1 cellular context compared by ENCODE assay signal in the genomic region with DNA sequence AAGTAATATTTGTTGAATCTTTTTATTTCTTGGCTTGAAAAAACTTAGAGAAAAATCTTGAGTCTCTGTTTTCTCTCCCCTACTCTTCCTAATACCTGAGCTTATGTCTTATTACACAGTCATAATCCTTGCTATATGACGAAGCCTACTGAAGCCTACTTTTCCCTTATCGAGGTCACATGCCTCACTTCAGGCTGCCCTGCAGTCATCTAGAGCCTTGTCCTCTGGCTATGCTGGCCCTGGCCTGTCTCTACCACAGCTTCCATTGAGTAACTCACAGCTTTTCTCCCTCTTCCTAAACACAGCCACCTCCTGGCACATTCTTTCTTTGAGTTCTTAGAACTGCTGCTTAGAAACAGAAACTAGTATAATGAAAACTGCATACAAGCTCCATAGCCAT.
TF ChIP-seq lines count a peak whose summit lies in the region.

No MANE protein-coding gene starts in this region.

TF ChIP-seq in WTC11, 78 proteins besides CTCF, POLR2A, EP300 and RAD21 (continued from another document):
- TF ChIP-seq, protein P1, sequence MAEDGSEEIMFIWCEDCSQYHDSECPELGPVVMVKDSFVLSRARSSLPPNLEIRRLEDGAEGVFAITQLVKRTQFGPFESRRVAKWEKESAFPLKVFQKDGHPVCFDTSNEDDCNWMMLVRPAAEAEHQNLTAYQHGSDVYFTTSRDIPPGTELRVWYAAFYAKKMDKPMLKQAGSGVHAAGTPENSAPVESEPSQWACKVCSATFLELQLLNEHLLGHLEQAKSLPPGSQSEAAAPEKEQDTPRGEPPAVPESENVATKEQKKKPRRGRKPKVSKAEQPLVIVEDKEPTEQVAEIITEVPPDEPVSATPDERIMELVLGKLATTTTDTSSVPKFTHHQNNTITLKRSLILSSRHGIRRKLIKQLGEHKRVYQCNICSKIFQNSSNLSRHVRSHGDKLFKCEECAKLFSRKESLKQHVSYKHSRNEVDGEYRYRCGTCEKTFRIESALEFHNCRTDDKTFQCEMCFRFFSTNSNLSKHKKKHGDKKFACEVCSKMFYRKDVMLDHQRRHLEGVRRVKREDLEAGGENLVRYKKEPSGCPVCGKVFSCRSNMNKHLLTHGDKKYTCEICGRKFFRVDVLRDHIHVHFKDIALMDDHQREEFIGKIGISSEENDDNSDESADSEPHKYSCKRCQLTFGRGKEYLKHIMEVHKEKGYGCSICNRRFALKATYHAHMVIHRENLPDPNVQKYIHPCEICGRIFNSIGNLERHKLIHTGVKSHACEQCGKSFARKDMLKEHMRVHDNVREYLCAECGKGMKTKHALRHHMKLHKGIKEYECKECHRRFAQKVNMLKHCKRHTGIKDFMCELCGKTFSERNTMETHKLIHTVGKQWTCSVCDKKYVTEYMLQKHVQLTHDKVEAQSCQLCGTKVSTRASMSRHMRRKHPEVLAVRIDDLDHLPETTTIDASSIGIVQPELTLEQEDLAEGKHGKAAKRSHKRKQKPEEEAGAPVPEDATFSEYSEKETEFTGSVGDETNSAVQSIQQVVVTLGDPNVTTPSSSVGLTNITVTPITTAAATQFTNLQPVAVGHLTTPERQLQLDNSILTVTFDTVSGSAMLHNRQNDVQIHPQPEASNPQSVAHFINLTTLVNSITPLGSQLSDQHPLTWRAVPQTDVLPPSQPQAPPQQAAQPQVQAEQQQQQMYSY (CRISPR knock-in tag; IDR thresholded peaks at IDR 0.05) = no peak
- TF ChIP-seq, protein P2, sequence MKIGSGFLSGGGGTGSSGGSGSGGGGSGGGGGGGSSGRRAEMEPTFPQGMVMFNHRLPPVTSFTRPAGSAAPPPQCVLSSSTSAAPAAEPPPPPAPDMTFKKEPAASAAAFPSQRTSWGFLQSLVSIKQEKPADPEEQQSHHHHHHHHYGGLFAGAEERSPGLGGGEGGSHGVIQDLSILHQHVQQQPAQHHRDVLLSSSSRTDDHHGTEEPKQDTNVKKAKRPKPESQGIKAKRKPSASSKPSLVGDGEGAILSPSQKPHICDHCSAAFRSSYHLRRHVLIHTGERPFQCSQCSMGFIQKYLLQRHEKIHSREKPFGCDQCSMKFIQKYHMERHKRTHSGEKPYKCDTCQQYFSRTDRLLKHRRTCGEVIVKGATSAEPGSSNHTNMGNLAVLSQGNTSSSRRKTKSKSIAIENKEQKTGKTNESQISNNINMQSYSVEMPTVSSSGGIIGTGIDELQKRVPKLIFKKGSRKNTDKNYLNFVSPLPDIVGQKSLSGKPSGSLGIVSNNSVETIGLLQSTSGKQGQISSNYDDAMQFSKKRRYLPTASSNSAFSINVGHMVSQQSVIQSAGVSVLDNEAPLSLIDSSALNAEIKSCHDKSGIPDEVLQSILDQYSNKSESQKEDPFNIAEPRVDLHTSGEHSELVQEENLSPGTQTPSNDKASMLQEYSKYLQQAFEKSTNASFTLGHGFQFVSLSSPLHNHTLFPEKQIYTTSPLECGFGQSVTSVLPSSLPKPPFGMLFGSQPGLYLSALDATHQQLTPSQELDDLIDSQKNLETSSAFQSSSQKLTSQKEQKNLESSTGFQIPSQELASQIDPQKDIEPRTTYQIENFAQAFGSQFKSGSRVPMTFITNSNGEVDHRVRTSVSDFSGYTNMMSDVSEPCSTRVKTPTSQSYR (CRISPR knock-in tag; IDR thresholded peaks at IDR 0.05) = no peak
- TF ChIP-seq NFYB (CRISPR knock-in tag; conservative IDR thresholded peaks at IDR 0.05; ENCODE audit: low read depth) (no peak), NR1H2 (CRISPR knock-in tag; IDR thresholded peaks at IDR 0.05) (no peak), ZNF416 (CRISPR knock-in tag; IDR thresholded peaks at IDR 0.05) (no peak), SMAD3 (CRISPR knock-in tag; IDR thresholded peaks at IDR 0.05; ENCODE audit: borderline replicate concordance) (no peak), JAZF1 (CRISPR knock-in tag; IDR thresholded peaks at IDR 0.05) (no peak), CBFB (CRISPR knock-in tag; IDR thresholded peaks at IDR 0.05; ENCODE audit: low read depth) (no peak)
- TF ChIP-seq, protein P3, sequence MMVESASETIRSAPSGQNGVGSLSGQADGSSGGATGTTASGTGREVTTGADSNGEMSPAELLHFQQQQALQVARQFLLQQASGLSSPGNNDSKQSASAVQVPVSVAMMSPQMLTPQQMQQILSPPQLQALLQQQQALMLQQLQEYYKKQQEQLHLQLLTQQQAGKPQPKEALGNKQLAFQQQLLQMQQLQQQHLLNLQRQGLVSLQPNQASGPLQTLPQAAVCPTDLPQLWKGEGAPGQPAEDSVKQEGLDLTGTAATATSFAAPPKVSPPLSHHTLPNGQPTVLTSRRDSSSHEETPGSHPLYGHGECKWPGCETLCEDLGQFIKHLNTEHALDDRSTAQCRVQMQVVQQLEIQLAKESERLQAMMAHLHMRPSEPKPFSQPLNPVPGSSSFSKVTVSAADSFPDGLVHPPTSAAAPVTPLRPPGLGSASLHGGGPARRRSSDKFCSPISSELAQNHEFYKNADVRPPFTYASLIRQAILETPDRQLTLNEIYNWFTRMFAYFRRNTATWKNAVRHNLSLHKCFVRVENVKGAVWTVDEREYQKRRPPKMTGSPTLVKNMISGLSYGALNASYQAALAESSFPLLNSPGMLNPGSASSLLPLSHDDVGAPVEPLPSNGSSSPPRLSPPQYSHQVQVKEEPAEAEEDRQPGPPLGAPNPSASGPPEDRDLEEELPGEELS (CRISPR knock-in tag; IDR thresholded peaks at IDR 0.05) = no peak
- TF ChIP-seq, protein P4, sequence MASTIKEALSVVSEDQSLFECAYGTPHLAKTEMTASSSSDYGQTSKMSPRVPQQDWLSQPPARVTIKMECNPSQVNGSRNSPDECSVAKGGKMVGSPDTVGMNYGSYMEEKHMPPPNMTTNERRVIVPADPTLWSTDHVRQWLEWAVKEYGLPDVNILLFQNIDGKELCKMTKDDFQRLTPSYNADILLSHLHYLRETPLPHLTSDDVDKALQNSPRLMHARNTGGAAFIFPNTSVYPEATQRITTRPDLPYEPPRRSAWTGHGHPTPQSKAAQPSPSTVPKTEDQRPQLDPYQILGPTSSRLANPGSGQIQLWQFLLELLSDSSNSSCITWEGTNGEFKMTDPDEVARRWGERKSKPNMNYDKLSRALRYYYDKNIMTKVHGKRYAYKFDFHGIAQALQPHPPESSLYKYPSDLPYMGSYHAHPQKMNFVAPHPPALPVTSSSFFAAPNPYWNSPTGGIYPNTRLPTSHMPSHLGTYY (CRISPR knock-in tag; IDR thresholded peaks at IDR 0.05) = no peak
- TF ChIP-seq, protein P5, sequence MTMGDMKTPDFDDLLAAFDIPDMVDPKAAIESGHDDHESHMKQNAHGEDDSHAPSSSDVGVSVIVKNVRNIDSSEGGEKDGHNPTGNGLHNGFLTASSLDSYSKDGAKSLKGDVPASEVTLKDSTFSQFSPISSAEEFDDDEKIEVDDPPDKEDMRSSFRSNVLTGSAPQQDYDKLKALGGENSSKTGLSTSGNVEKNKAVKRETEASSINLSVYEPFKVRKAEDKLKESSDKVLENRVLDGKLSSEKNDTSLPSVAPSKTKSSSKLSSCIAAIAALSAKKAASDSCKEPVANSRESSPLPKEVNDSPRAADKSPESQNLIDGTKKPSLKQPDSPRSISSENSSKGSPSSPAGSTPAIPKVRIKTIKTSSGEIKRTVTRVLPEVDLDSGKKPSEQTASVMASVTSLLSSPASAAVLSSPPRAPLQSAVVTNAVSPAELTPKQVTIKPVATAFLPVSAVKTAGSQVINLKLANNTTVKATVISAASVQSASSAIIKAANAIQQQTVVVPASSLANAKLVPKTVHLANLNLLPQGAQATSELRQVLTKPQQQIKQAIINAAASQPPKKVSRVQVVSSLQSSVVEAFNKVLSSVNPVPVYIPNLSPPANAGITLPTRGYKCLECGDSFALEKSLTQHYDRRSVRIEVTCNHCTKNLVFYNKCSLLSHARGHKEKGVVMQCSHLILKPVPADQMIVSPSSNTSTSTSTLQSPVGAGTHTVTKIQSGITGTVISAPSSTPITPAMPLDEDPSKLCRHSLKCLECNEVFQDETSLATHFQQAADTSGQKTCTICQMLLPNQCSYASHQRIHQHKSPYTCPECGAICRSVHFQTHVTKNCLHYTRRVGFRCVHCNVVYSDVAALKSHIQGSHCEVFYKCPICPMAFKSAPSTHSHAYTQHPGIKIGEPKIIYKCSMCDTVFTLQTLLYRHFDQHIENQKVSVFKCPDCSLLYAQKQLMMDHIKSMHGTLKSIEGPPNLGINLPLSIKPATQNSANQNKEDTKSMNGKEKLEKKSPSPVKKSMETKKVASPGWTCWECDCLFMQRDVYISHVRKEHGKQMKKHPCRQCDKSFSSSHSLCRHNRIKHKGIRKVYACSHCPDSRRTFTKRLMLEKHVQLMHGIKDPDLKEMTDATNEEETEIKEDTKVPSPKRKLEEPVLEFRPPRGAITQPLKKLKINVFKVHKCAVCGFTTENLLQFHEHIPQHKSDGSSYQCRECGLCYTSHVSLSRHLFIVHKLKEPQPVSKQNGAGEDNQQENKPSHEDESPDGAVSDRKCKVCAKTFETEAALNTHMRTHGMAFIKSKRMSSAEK (CRISPR knock-in tag; IDR thresholded peaks at IDR 0.05; ENCODE audit: borderline replicate concordance) = no peak
- TF ChIP-seq, protein P6, sequence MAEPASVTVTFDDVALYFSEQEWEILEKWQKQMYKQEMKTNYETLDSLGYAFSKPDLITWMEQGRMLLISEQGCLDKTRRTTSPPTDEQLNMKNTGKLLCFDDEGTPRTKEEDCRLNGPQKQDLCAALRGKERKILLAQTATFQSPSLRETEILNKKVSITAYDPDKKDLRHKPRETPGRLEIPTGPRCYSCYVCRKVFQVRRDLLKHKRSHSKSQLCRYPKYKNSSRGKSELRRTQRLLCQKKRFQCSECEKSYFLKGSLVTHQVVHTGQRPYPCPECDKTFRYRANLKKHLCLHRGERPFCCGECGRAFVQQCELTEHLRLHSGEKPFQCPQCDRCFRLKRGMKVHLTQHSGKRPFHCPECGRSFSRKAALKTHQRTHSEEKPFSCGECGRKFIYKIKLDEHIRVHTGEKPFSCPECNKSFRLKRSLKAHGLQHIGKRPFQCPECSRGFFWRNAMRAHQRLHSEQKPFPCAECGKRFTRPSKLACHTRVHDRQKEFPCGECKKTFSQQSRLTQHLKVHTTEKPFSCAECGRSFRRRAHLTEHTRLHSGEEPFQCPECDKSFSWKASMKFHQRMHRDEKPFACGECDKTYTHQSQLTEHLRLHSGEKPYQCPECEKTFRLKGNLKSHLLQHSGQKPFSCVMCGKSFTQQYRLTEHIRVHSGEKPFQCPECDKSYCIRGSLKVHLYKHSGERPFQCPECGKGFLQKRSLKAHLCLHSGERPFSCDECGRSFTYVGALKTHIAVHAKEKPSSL (CRISPR knock-in tag; conservative IDR thresholded peaks at IDR 0.05) = no peak
- TF ChIP-seq, protein P7, sequence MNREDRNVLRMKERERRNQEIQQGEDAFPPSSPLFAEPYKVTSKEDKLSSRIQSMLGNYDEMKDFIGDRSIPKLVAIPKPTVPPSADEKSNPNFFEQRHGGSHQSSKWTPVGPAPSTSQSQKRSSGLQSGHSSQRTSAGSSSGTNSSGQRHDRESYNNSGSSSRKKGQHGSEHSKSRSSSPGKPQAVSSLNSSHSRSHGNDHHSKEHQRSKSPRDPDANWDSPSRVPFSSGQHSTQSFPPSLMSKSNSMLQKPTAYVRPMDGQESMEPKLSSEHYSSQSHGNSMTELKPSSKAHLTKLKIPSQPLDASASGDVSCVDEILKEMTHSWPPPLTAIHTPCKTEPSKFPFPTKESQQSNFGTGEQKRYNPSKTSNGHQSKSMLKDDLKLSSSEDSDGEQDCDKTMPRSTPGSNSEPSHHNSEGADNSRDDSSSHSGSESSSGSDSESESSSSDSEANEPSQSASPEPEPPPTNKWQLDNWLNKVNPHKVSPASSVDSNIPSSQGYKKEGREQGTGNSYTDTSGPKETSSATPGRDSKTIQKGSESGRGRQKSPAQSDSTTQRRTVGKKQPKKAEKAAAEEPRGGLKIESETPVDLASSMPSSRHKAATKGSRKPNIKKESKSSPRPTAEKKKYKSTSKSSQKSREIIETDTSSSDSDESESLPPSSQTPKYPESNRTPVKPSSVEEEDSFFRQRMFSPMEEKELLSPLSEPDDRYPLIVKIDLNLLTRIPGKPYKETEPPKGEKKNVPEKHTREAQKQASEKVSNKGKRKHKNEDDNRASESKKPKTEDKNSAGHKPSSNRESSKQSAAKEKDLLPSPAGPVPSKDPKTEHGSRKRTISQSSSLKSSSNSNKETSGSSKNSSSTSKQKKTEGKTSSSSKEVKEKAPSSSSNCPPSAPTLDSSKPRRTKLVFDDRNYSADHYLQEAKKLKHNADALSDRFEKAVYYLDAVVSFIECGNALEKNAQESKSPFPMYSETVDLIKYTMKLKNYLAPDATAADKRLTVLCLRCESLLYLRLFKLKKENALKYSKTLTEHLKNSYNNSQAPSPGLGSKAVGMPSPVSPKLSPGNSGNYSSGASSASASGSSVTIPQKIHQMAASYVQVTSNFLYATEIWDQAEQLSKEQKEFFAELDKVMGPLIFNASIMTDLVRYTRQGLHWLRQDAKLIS (CRISPR knock-in tag; IDR thresholded peaks at IDR 0.05; ENCODE audit: borderline replicate concordance) = no peak
